13 cellular contexts compared by ENCODE assay signal in genomic region chr12:110564471-110564991, GRCh38. TPM values are rescaled to one million over a fixed set of nuclear protein-coding genes. Genes with fewer than 3 reads are reported as not detected.
DNase-seq lines count a peak whose midpoint lies in the region; ATAC-seq and TF ChIP-seq lines count a peak whose summit lies in the region.
"Had no signal": no experiment of that assay in that cellular context is flagged by ENCODE, and none has a peak within 500 bp of the region (broad histone marks: within the 10 kb centered on the region; RNA-seq: fewer than 3 reads in every experiment).

No MANE protein-coding gene starts in this region.

- no peak overlapping the region for H2AK5ac ChIP-seq in mesendoderm (ENCODE audit: low read length)

- H3K36me3 Mint-ChIP-seq in activated naive CD4-positive, alpha-beta T cell treated with anti-CD3 and anti-CD28 coated beads, Interleukin-2, amount 50 U/mL, for 72 hours: peaks cover under 1 to 3% of the 10 kb centered on the region in 2 donors
- H3K36me3 Mint-ChIP-seq in activated naive CD4-positive, alpha-beta T cell treated with anti-CD3 and anti-CD28 coated beads, Interleukin-2, amount 10 ng/mL, durations not matched to agents 7 days and 5 days: peaks cover 23% of the 10 kb centered on the region
- H3K36me3 Mint-ChIP-seq in dendritic cell treated with granulocyte-macrophage colony-stimulating factor and Interleukin-4, amounts not matched to agents 40 ng/mL and 50 ng/mL, for 4 days (ENCODE audit: low read depth): peaks cover under 1% of the 10 kb centered on the region

- H2BK120ac ChIP-seq in mesendoderm (ENCODE audit: low read depth, low read length): no peak overlapping the region

- H3K36me3 ChIP-seq in muscle layer of duodenum (ENCODE audit: control insufficient read depth in 1 of 2, insufficient read depth in 2 of 2, low read length in 2 of 2): no peaks in the 10 kb centered on the region
- no peaks in the 10 kb centered on the region for H3K36me3 ChIP-seq in uterus
- H3K36me3 ChIP-seq in mesendoderm (ENCODE audit: control insufficient read depth, insufficient read depth, low read length): no peaks in the 10 kb centered on the region
- H3K36me3 ChIP-seq: SJCRH30 had no signal

- H4K5ac ChIP-seq in mesendoderm (ENCODE audit: low read length): no peak overlapping the region

- H3K27ac ChIP-seq in muscle layer of duodenum (ENCODE audit: low read length) (peak overlapping the region; percentile 71), uterus (peak overlapping the region; percentile 74 to 78), mesendoderm (ENCODE audit: low read depth, low read length) (no peak overlapping the region)
- H3K27ac ChIP-seq: SJCRH30 had no signal

- no peak overlapping the region for H3K56ac ChIP-seq in mesendoderm (ENCODE audit: low read length)

- H3K4me3 ChIP-seq in muscle layer of duodenum (ENCODE audit: low read depth in 1 of 2, low read length in 2 of 2): no peak overlapping the region
- H3K4me3 ChIP-seq in uterus: no peak overlapping the region
- H3K4me3 ChIP-seq in mesendoderm (ENCODE audit: low read length): no peak overlapping the region
- H3K4me3 ChIP-seq: SJCRH30 had no signal

- no peak overlapping the region for H3K23ac ChIP-seq in mesendoderm (ENCODE audit: low read length)

- H2BK5ac ChIP-seq in mesendoderm (ENCODE audit: low read length): no peak overlapping the region

- no peak overlapping the region for H2BK15ac ChIP-seq in mesendoderm (replicated peaks; ENCODE audit: low read depth)

- no peak overlapping the region for H3K4me3 Mint-ChIP-seq in activated naive CD4-positive, alpha-beta T cell treated with anti-CD3 and anti-CD28 coated beads, Interleukin-2, amount 10 ng/mL, durations not matched to agents 7 days and 5 days
- no peak overlapping the region for H3K4me3 Mint-ChIP-seq in dendritic cell treated with granulocyte-macrophage colony-stimulating factor and Interleukin-4, amounts not matched to agents 40 ng/mL and 50 ng/mL, for 4 days

- H3K27me3 ChIP-seq in muscle layer of duodenum (ENCODE audit: low read depth, low read length): no peaks in the 10 kb centered on the region
- no peaks in the 10 kb centered on the region for H3K27me3 ChIP-seq in uterus
- no peaks in the 10 kb centered on the region for H3K27me3 ChIP-seq in mesendoderm (ENCODE audit: insufficient read depth, low read length, poor library complexity)
- H3K27me3 ChIP-seq: SJCRH30 had no signal

- H3K18ac ChIP-seq in mesendoderm (ENCODE audit: low read length): no peak overlapping the region

- no peaks in the 10 kb centered on the region for H3K27me3 Mint-ChIP-seq in activated naive CD4-positive, alpha-beta T cell treated with anti-CD3 and anti-CD28 coated beads, Interleukin-2, amount 10 ng/mL, durations not matched to agents 7 days and 5 days
- H3K27me3 Mint-ChIP-seq in dendritic cell treated with granulocyte-macrophage colony-stimulating factor and Interleukin-4, amounts not matched to agents 40 ng/mL and 50 ng/mL, for 4 days: no peaks in the 10 kb centered on the region
- H3K27me3 Mint-ChIP-seq: activated naive CD4-positive, alpha-beta T cell treated with anti-CD3 and anti-CD28 coated beads, Interleukin-2, amount 50 U/mL, for 24 hours had no signal

- POLR2A ChIA-PET in HEK293T (lab: Yijun Ruan, JAX): no interaction called here

- peaks cover 68% of the 10 kb centered on the region for H3K4me1 Mint-ChIP-seq in activated naive CD4-positive, alpha-beta T cell treated with anti-CD3 and anti-CD28 coated beads, Interleukin-2, amount 10 ng/mL, durations not matched to agents 7 days and 5 days
- peaks cover 66% of the 10 kb centered on the region for H3K4me1 Mint-ChIP-seq in dendritic cell treated with granulocyte-macrophage colony-stimulating factor and Interleukin-4, amounts not matched to agents 40 ng/mL and 50 ng/mL, for 4 days (ENCODE audit: low read depth)

- intact Hi-C loops in dendritic cell treated with granulocyte-macrophage colony-stimulating factor and Interleukin-4, amounts not matched to agents 40 ng/mL and 50 ng/mL, for 4 days (cut with micrococcal nuclease): no loop called here
- intact Hi-C loops in uterus (cut with DNase I; ENCODE audit: low total_unique reads): no loop called here

- no peak overlapping the region for H3K4me2 ChIP-seq in mesendoderm (ENCODE audit: low read length)

- H3K9me3 ChIP-seq in muscle layer of duodenum (ENCODE audit: control insufficient read depth in 1 of 2, low read length in 2 of 2) (peaks cover 0 to 1% of the 10 kb centered on the region in 2 donors), uterus (peaks cover 0 to under 1% of the 10 kb centered on the region in 2 donors)

- no peak overlapping the region for H3K4ac ChIP-seq in mesendoderm (ENCODE audit: low read depth, low read length)

- peak overlapping the region; percentile 1 to 64 for H3K27ac Mint-ChIP-seq in activated naive CD4-positive, alpha-beta T cell treated with anti-CD3 and anti-CD28 coated beads, Interleukin-2, amount 50 U/mL, for 72 hours
- H3K27ac Mint-ChIP-seq in activated naive CD4-positive, alpha-beta T cell treated with anti-CD3 and anti-CD28 coated beads, Interleukin-2, amount 10 ng/mL, durations not matched to agents 7 days and 5 days: no peak overlapping the region
- H3K27ac Mint-ChIP-seq in dendritic cell treated with granulocyte-macrophage colony-stimulating factor and Interleukin-4, amounts not matched to agents 40 ng/mL and 50 ng/mL, for 4 days: peak overlapping the region; percentile 57

- no peak overlapping the region for H3K9ac ChIP-seq in mesendoderm (ENCODE audit: low read length)

- peaks cover 0 to under 1% of the 10 kb centered on the region in 2 donors for H3K9me3 Mint-ChIP-seq in activated naive CD4-positive, alpha-beta T cell treated with anti-CD3 and anti-CD28 coated beads, Interleukin-2, amount 50 U/mL, for 72 hours
- peaks cover 3% of the 10 kb centered on the region for H3K9me3 Mint-ChIP-seq in activated naive CD4-positive, alpha-beta T cell treated with anti-CD3 and anti-CD28 coated beads, Interleukin-2, amount 10 ng/mL, durations not matched to agents 7 days and 5 days
- no peaks in the 10 kb centered on the region for H3K9me3 Mint-ChIP-seq in dendritic cell treated with granulocyte-macrophage colony-stimulating factor and Interleukin-4, amounts not matched to agents 40 ng/mL and 50 ng/mL, for 4 days

- H3K4me1 ChIP-seq in muscle layer of duodenum (ENCODE audit: control insufficient read depth in 1 of 2, insufficient read depth in 2 of 2, low read length in 2 of 2) (peaks cover 6 to 45% of the 10 kb centered on the region in 2 donors), uterus (peaks cover 5 to 10% of the 10 kb centered on the region in 2 donors), mesendoderm (ENCODE audit: control insufficient read depth, low read depth, low read length) (peaks cover 4% of the 10 kb centered on the region)
- H3K4me1 ChIP-seq: SJCRH30 had no signal

- CTCF ChIA-PET in activated naive CD4-positive, alpha-beta T cell treated with anti-CD3 and anti-CD28 coated beads, Interleukin-2, amount 10 ng/mL, durations not matched to agents 7 days and 5 days (lab: Charles Lee): no interaction called here
- CTCF ChIA-PET in HEK293T (lab: Yijun Ruan, JAX): no interaction called here

- no peak for TF ChIP-seq CTCF in uterus (IDR thresholded peaks at IDR 0.05)

- no CpG with 5 or more reads among the region's 8 CpGs for WGBS in mesendoderm (ENCODE audit: extremely low coverage, insufficient coverage, low lambda C conversion rate)

- DNase-seq in activated naive CD4-positive, alpha-beta T cell treated with anti-CD3 and anti-CD28 coated beads, Interleukin-2, amount 50 U/mL, for 72 hours (ENCODE audit: low spot score in 2 of 2): no peak
- DNase-seq in activated naive CD4-positive, alpha-beta T cell treated with anti-CD3 and anti-CD28 coated beads, Interleukin-2, amount 10 ng/mL, durations not matched to agents 7 days and 5 days: no peak
- DNase-seq in uterus (no peak), mesendoderm (no peak), NCI-H1417 (lab: John Stamatoyannopoulos, UW) (no peak), HEK293T (ENCODE audit: extremely low spot score) (no peak)
- DNase-seq: glutamatergic neuron, NCI-H1105 treated with DMSO at 0.1 percent for 48 hours, NCI-H526, SJCRH30 had no signal

- no peak for TF ChIP-seq POLR2A in uterus (IDR thresholded peaks at IDR 0.05)

- peaks cover 12% of the 10 kb centered on the region for H3K79me1 ChIP-seq in mesendoderm (ENCODE audit: low read length)

- no peak for ATAC-seq in activated naive CD4-positive, alpha-beta T cell treated with anti-CD3 and anti-CD28 coated beads, Interleukin-2, amount 50 U/mL, for 72 hours

- no peak overlapping the region for H4K8ac ChIP-seq in mesendoderm (ENCODE audit: low read depth, low read length)

- H3K79me2 ChIP-seq in mesendoderm (ENCODE audit: control insufficient read depth, insufficient read depth, low read length): peaks cover 20% of the 10 kb centered on the region

TF ChIP-seq in HEK293T, 16 proteins besides CTCF, POLR2A, EP300 and RAD21 (continues in another document):
- TF ChIP-seq FOXK2 (IDR thresholded peaks at IDR 0.05) (no peak), SUZ12 (IDR thresholded peaks at IDR 0.05) (no peak), ZNF384 (IDR thresholded peaks at IDR 0.05) (no peak), CTBP1 (IDR thresholded peaks at IDR 0.05; ENCODE audit: borderline replicate concordance) (no peak), FOXM1 (IDR thresholded peaks at IDR 0.05; ENCODE audit: borderline replicate concordance) (no peak), LEF1 (IDR thresholded peaks at IDR 0.05; ENCODE audit: borderline replicate concordance) (no peak), ARNT (IDR thresholded peaks at IDR 0.05) (no peak), HDGF (IDR thresholded peaks at IDR 0.05; ENCODE audit: borderline replicate concordance) (no peak), FOXA1 (IDR thresholded peaks at IDR 0.05) (no peak), SP1 (IDR thresholded peaks at IDR 0.05) (no peak), TARDBP (IDR thresholded peaks at IDR 0.05) (no peak), NFRKB (IDR thresholded peaks at IDR 0.05) (no peak), L3MBTL2 (conservative IDR thresholded peaks at IDR 0.05) (no peak), BHLHE40 (IDR thresholded peaks at IDR 0.05; ENCODE audit: borderline replicate concordance) (no peak)

RNA-seq across cellular contexts. Expression of gene PPTC7, which starts 18.6 kb away (rescaled TPM):
- total RNA-seq in activated naive CD4-positive, alpha-beta T cell treated with anti-CD3 and anti-CD28 coated beads, Interleukin-2, amount 50 U/mL, for 72 hours: 10 to 100 TPM; 40.4 to 46.7 TPM
- 10 to 100 TPM in 3 of 4 donors, 1 to 10 TPM in 1; 3.6 to 34.1 (median 21.1) TPM for total RNA-seq in uterus
- 13.6 TPM for polyA plus RNA-seq in mesendoderm (2013, experiment 1 of 2)
- polyA plus RNA-seq in mesendoderm (2013, experiment 2 of 2): 13.6 TPM

RNA-seq across cellular contexts. Expression of gene TCTN1, which starts 49.4 kb away (rescaled TPM):
- 10 to 100 TPM in 1 of 2 donors, 1 to 10 TPM in 1; 3.3 to 10.4 TPM for total RNA-seq in activated naive CD4-positive, alpha-beta T cell treated with anti-CD3 and anti-CD28 coated beads, Interleukin-2, amount 50 U/mL, for 72 hours
- total RNA-seq in uterus: 10 to 100 TPM; 40.0 to 61.8 (median 49.9) TPM
- polyA plus RNA-seq in mesendoderm (2013, experiment 1 of 2): 11.7 TPM
- 12.2 TPM for polyA plus RNA-seq in mesendoderm (2013, experiment 2 of 2)
